ENCODE assay signal across 14 cellular contexts in the genomic region with DNA sequence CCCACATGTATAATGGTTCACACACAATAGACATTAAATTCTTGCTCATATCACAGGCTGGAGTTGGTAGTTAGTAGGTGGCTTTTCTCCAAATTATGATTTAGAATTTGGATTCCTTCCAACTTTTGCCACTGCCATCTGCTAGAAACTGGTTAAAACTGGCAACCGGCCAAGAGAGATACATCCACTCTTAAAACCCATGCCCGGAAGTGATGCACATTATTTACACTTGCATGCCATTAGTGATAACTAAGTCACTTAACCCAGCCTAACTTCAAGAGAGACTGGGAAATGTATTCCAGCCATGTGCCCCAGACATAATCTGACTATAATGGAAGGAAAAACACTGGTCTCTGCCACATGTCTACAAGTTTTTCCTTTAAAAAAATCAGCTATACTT.
DNase-seq lines count a peak whose midpoint lies in the region; ATAC-seq and TF ChIP-seq lines count a peak whose summit lies in the region.
"Had no signal": no experiment of that assay in that cellular context is flagged by ENCODE, and none has a peak within 500 bp of the region (broad histone marks: within the 10 kb centered on the region; RNA-seq: fewer than 3 reads in every experiment).

No MANE protein-coding gene starts in this region.

- no peak for TF ChIP-seq CTCF in LNCaP clone FGC (IDR thresholded peaks at IDR 0.05; ENCODE audit: control insufficient read depth, extremely low read depth, insufficient read depth)

- H3K4me3 ChIP-seq in LNCaP clone FGC (ENCODE audit: low read depth, low read length), result no peak overlapping the region
- H3K4me3 ChIP-seq: uterus had no signal

- ATAC-seq in GM21367 (IDR thresholded peaks at IDR 0.05; ENCODE audit: unreplicated experiment), result no peak
- no peak for ATAC-seq in GM21737 (IDR thresholded peaks at IDR 0.05; ENCODE audit: unreplicated experiment)
- no peak for ATAC-seq in HG03095 (IDR thresholded peaks at IDR 0.05; ENCODE audit: unreplicated experiment)
- no peak for ATAC-seq in HG02840 (IDR thresholded peaks at IDR 0.05; ENCODE audit: low FRiP score, unreplicated experiment)
- ATAC-seq: stimulated activated effector memory CD8-positive, alpha-beta T cell treated with anti-CD3 and anti-CD28 coated beads, Interleukin-12 subunit alpha, Interleukin-12 subunit beta, amount 100 ng/mL, for 72 hours had no signal

- peak; percentile 97 for DNase-seq in COR-L47 (lab: John Stamatoyannopoulos, UW)
- DNase-seq in LNCaP clone FGC (ENCODE audit: low read depth), result peak; percentile 10
- DNase-seq in NCI-H69 (lab: John Stamatoyannopoulos, UW), result peak; percentile 99
- peak; percentile 48 for DNase-seq in cerebellar cortex (ENCODE audit: low spot score)
- DNase-seq: activated CD4-positive, alpha-beta T cell treated with anti-CD3 and anti-CD28 coated beads for 48 hours; effector memory CD4-positive, alpha-beta T cell; stimulated activated CD4-positive, alpha-beta T cell treated with anti-CD3 and anti-CD28 coated beads, Interleukin-4, amount 100 ng/mL, for 1 hour; T-helper 2 cell; uterus had no signal

Comparison
In these comparisons a context has a peak if more than half of its experiments do, and no peak if none do; other contexts are left out.
1. DNase-seq: peak in every context shown above with its lines; median percentile 99 in NCI-H69; 97 in COR-L47; 48 in cerebellar cortex; 10 in LNCaP clone FGC.